Comparison of ENCODE assay signal across 17 cellular contexts in the genomic region with DNA sequence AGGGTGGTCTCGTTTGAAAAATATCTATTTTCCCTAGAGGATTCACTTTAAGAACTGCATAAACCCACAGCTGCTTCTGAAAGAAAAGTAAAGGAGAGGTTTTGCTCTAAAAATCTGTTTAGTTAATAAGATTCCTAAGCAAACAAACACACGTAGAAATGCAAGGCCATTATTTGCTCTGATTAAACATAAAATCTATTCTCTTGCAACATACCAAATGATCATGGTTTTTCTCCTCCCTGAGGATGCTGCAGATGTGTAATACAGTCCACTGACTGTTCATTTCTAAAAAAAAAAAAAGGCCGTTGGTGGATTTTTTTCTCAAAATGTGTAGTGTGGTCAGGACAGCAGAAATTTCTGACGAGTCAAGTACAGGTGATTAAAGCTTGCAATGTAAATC.
"Had no signal": no experiment of that assay in that cellular context is flagged by ENCODE, and none has a peak within 500 bp of the region (broad histone marks: within the 10 kb centered on the region; RNA-seq: fewer than 3 reads in every experiment).

No MANE protein-coding gene starts in this region.

- H3K4me1 ChIP-seq: esophagus squamous epithelium, gastroesophageal sphincter, left ventricle myocardium inferior, lower lobe of right lung, pancreas had no signal

- H3K36me3 ChIP-seq: esophagus squamous epithelium, gastroesophageal sphincter, left ventricle myocardium inferior, lower lobe of right lung, neural progenitor cell, pancreas had no signal

- DNase-seq: dermis blood vessel endothelial cell; esophagus squamous epithelium; foreskin fibroblast; glutamatergic neuron; immature natural killer cell; left ventricle myocardium inferior; lower lobe of right lung; natural killer cell; occipital lobe; pancreas; right cardiac atrium; stimulated activated CD4-positive, alpha-beta T cell treated with anti-CD3 and anti-CD28 coated beads, Interleukin-2, amount 100 ng/mL, for 48 hours; stimulated activated naive CD4-positive, alpha-beta T cell treated with Interleukin-2 at 50 U/mL for 16 hours; trophoblast cell had no signal

- H3K9ac ChIP-seq: neural progenitor cell had no signal

- H3K27me3 ChIP-seq: esophagus squamous epithelium, gastroesophageal sphincter, pancreas had no signal

- H3K4me3 ChIP-seq: esophagus squamous epithelium, gastroesophageal sphincter, left ventricle myocardium inferior, lower lobe of right lung, neural progenitor cell, pancreas, smooth muscle cell had no signal

- H3K27ac ChIP-seq: esophagus squamous epithelium, gastroesophageal sphincter, left ventricle myocardium inferior, lower lobe of right lung, neural progenitor cell, pancreas had no signal

- H3K4me2 ChIP-seq: neural progenitor cell, smooth muscle cell had no signal

- H3K9me3 ChIP-seq: esophagus squamous epithelium, gastroesophageal sphincter, left ventricle myocardium inferior, lower lobe of right lung, pancreas had no signal
